10 cellular contexts compared by ENCODE assay signal in the genomic region with DNA sequence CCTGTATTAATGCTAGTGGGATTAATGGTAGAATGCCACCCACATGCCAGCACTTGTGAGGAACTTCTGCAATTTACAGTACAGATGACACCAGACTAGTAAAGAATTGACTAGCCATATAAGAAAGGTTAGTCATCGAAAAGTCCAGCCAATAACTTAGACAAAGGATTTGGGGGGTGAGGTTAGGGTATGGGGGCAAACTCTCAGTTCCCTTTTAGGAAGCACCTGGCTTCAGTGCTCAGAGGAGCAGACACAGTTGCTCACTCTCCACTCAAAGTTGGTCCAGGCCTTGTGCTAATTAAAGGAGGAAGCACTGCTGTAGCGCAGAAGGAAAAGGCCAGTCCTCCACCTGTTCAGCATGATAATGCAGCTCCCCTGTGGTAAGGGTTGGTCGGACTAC. TPM values are rescaled to one million over a fixed set of nuclear protein-coding genes. Genes with fewer than 3 reads are reported as not detected.
DNase-seq lines count a peak whose midpoint lies in the region; ATAC-seq and TF ChIP-seq lines count a peak whose summit lies in the region.
"Had no signal": no experiment of that assay in that cellular context is flagged by ENCODE, and none has a peak within 500 bp of the region (broad histone marks: within the 10 kb centered on the region; RNA-seq: fewer than 3 reads in every experiment).

No MANE protein-coding gene starts in this region.

- no peak for TF ChIP-seq CTCF in RWPE1 (conservative IDR thresholded peaks at IDR 0.05; ENCODE audit: low read depth)
- no peak for TF ChIP-seq CTCF in progenitor cell of endocrine pancreas (IDR thresholded peaks at IDR 0.05; ENCODE audit: unreplicated experiment)
- TF ChIP-seq CTCF in chondrocyte (IDR thresholded peaks at IDR 0.05), result no peak

- H3K27ac ChIP-seq in RWPE1, result no peak overlapping the region

- peaks cover 8% of the 10 kb centered on the region for H3K9me3 Mint-ChIP-seq in activated naive CD4-positive, alpha-beta T cell treated with anti-CD3 and anti-CD28 coated beads, Interleukin-2, amount 10 ng/mL, durations not matched to agents 7 days and 5 days
- H3K9me3 Mint-ChIP-seq in activated T-helper 2 cell treated with anti-CD3 and anti-CD28 coated beads, Interferon-gamma antibody, Interleukin-2, Interleukin-4, amounts not matched to agents 10 μg/mL and 5 μg/mL and 100 μg/mL, durations not matched to agents 14 hours and 24 hours and 36 hours, result peaks cover 5% of the 10 kb centered on the region
- H3K9me3 Mint-ChIP-seq in progenitor cell of endocrine pancreas (ENCODE audit: low read depth) (no peaks in the 10 kb centered on the region), chondrocyte (ENCODE audit: low read depth) (peaks cover 4% of the 10 kb centered on the region)

- H3K27me3 Mint-ChIP-seq in activated naive CD4-positive, alpha-beta T cell treated with anti-CD3 and anti-CD28 coated beads, Interleukin-2, amount 10 ng/mL, durations not matched to agents 7 days and 5 days, result no peaks in the 10 kb centered on the region
- H3K27me3 Mint-ChIP-seq in activated T-helper 2 cell treated with anti-CD3 and anti-CD28 coated beads, Interferon-gamma antibody, Interleukin-2, Interleukin-4, amounts not matched to agents 10 μg/mL and 5 μg/mL and 100 μg/mL, durations not matched to agents 14 hours and 24 hours and 36 hours (ENCODE audit: low read depth), result no peaks in the 10 kb centered on the region
- H3K27me3 Mint-ChIP-seq in progenitor cell of endocrine pancreas (no peaks in the 10 kb centered on the region), chondrocyte (ENCODE audit: low read depth) (no peaks in the 10 kb centered on the region)

- no peak overlapping the region for H3K27ac Mint-ChIP-seq in activated naive CD4-positive, alpha-beta T cell treated with anti-CD3 and anti-CD28 coated beads, Interleukin-2, amount 10 ng/mL, durations not matched to agents 7 days and 5 days
- H3K27ac Mint-ChIP-seq in activated T-helper 2 cell treated with anti-CD3 and anti-CD28 coated beads, Interferon-gamma antibody, Interleukin-2, Interleukin-4, amounts not matched to agents 10 μg/mL and 5 μg/mL and 100 μg/mL, durations not matched to agents 14 hours and 24 hours and 36 hours, result no peak overlapping the region
- H3K27ac Mint-ChIP-seq in progenitor cell of endocrine pancreas (no peak overlapping the region), chondrocyte (ENCODE audit: unreplicated experiment) (no peak overlapping the region)

- H3K4me3 Mint-ChIP-seq in activated naive CD4-positive, alpha-beta T cell treated with anti-CD3 and anti-CD28 coated beads, Interleukin-2, amount 10 ng/mL, durations not matched to agents 7 days and 5 days, result no peak overlapping the region
- no peak overlapping the region for H3K4me3 Mint-ChIP-seq in activated T-helper 2 cell treated with anti-CD3 and anti-CD28 coated beads, Interferon-gamma antibody, Interleukin-2, Interleukin-4, amounts not matched to agents 10 μg/mL and 5 μg/mL and 100 μg/mL, durations not matched to agents 14 hours and 24 hours and 36 hours (ENCODE audit: low read depth)
- H3K4me3 Mint-ChIP-seq in progenitor cell of endocrine pancreas (ENCODE audit: low read depth) (no peak overlapping the region), chondrocyte (ENCODE audit: unreplicated experiment) (no peak overlapping the region)

- H3K36me3 Mint-ChIP-seq in activated naive CD4-positive, alpha-beta T cell treated with anti-CD3 and anti-CD28 coated beads, Interleukin-2, amount 10 ng/mL, durations not matched to agents 7 days and 5 days, result peaks cover 73% of the 10 kb centered on the region
- peaks cover 70% of the 10 kb centered on the region for H3K36me3 Mint-ChIP-seq in activated T-helper 2 cell treated with anti-CD3 and anti-CD28 coated beads, Interferon-gamma antibody, Interleukin-2, Interleukin-4, amounts not matched to agents 10 μg/mL and 5 μg/mL and 100 μg/mL, durations not matched to agents 14 hours and 24 hours and 36 hours (ENCODE audit: low read depth)
- H3K36me3 Mint-ChIP-seq in progenitor cell of endocrine pancreas (ENCODE audit: insufficient read depth) (peaks cover 2% of the 10 kb centered on the region), chondrocyte (ENCODE audit: low read depth) (peaks cover 10% of the 10 kb centered on the region)

- ATAC-seq in HG02973 (IDR thresholded peaks at IDR 0.05; ENCODE audit: unreplicated experiment), result peak; percentile 59

- H3K4me1 Mint-ChIP-seq in activated naive CD4-positive, alpha-beta T cell treated with anti-CD3 and anti-CD28 coated beads, Interleukin-2, amount 10 ng/mL, durations not matched to agents 7 days and 5 days, result peaks cover 79% of the 10 kb centered on the region
- H3K4me1 Mint-ChIP-seq in activated T-helper 2 cell treated with anti-CD3 and anti-CD28 coated beads, Interferon-gamma antibody, Interleukin-2, Interleukin-4, amounts not matched to agents 10 μg/mL and 5 μg/mL and 100 μg/mL, durations not matched to agents 14 hours and 24 hours and 36 hours (ENCODE audit: low read depth), result peaks cover 50% of the 10 kb centered on the region
- H3K4me1 Mint-ChIP-seq in progenitor cell of endocrine pancreas (ENCODE audit: low read depth) (no peaks in the 10 kb centered on the region), chondrocyte (ENCODE audit: low read depth) (peaks cover 40% of the 10 kb centered on the region)

- CTCF ChIA-PET in activated naive CD4-positive, alpha-beta T cell treated with anti-CD3 and anti-CD28 coated beads, Interleukin-2, amount 10 ng/mL, durations not matched to agents 7 days and 5 days (lab: Charles Lee), result interaction anchor here (2.0 kb wide), 1 partner anchor 10 kb away, joined by 4 read pairs; no protein-coding TSS in a partner anchor
- CTCF ChIA-PET in RWPE1 (lab: Yijun Ruan, JAX), result no interaction called here

- POLR2A ChIA-PET in RWPE1 (lab: Yijun Ruan, JAX; ENCODE audit: low non-redundant PET), result no interaction called here

- intact Hi-C loops in activated T-helper 2 cell treated with anti-CD3 and anti-CD28 coated beads, Interferon-gamma antibody, Interleukin-2, Interleukin-4, amounts not matched to agents 10 μg/mL and 5 μg/mL and 100 μg/mL, durations not matched to agents 14 hours and 24 hours and 36 hours (cut with micrococcal nuclease), result no loop called here

- DNase-seq in activated naive CD4-positive, alpha-beta T cell treated with anti-CD3 and anti-CD28 coated beads, Interleukin-2, amount 50 U/mL, for 16 hours, result peak; percentile 14
- DNase-seq in activated naive CD4-positive, alpha-beta T cell treated with anti-CD3 and anti-CD28 coated beads, Interleukin-2, amount 10 ng/mL, durations not matched to agents 7 days and 5 days, result no peak
- DNase-seq in RWPE1 (ENCODE audit: low spot score) (peak; percentile 19), progenitor cell of endocrine pancreas (ENCODE audit: low spot score, unreplicated experiment) (no peak), chondrocyte (ENCODE audit: low spot score) (no peak), DMS 273 treated with DMSO at 0.1 percent for 48 hours (lab: John Stamatoyannopoulos, UW) (no peak)
- no peak for DNase-seq in activated T-helper 2 cell treated with anti-CD3 and anti-CD28 coated beads, Interferon-gamma antibody, Interleukin-2, Interleukin-4, amounts not matched to agents 10 μg/mL and 5 μg/mL and 100 μg/mL, durations not matched to agents 14 hours and 24 hours and 36 hours (ENCODE audit: low spot score)
- DNase-seq: BE2C; stimulated activated CD4-positive, alpha-beta T cell treated with anti-CD3 and anti-CD28 coated beads, Interleukin-4, amount 100 ng/mL, for 1 hour had no signal

RNA-seq across cellular contexts. Expression of gene TGFBR1, which starts 25.2 kb away (rescaled TPM):
- total RNA-seq in activated T-helper 2 cell treated with anti-CD3 and anti-CD28 coated beads, Interferon-gamma antibody, Interleukin-2, Interleukin-4, amounts not matched to agents 10 μg/mL and 5 μg/mL and 100 μg/mL, durations not matched to agents 14 hours and 24 hours and 36 hours, result 30.6 and 30.8 TPM in 2 replicates
- total RNA-seq in progenitor cell of endocrine pancreas (93.8 and 96.6 TPM in 2 replicates), chondrocyte (71.1 to 109 TPM (median 105 TPM) in 3 replicates)

Comparison
In these comparisons a context has a peak if more than half of its experiments do, and no peak if none do; other contexts are left out.
1. DNase-seq: peak in activated naive CD4-positive, alpha-beta T cell treated with anti-CD3 and anti-CD28 coated beads, Interleukin-2, amount 50 U/mL, for 16 hours (single experiment) and RWPE1 (single experiment); none in activated naive CD4-positive, alpha-beta T cell treated with anti-CD3 and anti-CD28 coated beads, Interleukin-2, amount 10 ng/mL, durations not matched to agents 7 days and 5 days (single experiment), activated T-helper 2 cell treated with anti-CD3 and anti-CD28 coated beads, Interferon-gamma antibody, Interleukin-2, Interleukin-4, amounts not matched to agents 10 μg/mL and 5 μg/mL and 100 μg/mL, durations not matched to agents 14 hours and 24 hours and 36 hours (single experiment), progenitor cell of endocrine pancreas (single experiment), chondrocyte (single experiment) and DMS 273 treated with DMSO at 0.1 percent for 48 hours (single experiment).